ENCODE assay signal across 1 cellular context in genomic region chr12:102917026-102917787, GRCh38.
TF ChIP-seq lines count a peak whose summit lies in the region.

Gene PAH (minus strand): TSS chr12:102917244. CDS start chr12:102917130, 114 bp downstream.

TF ChIP-seq in HepG2, 621 proteins besides CTCF, POLR2A, EP300 and RAD21 (continued from another document):
- peak; percentile 32; the same call in 1 of the 2 replicates for TF ChIP-seq ZNF317 (CRISPR knock-in tag; IDR thresholded peaks at IDR 0.05)
- TF ChIP-seq ZNF747 (CRISPR knock-in tag; IDR thresholded peaks at IDR 0.05; ENCODE audit: borderline replicate concordance), result peak; percentile 82; the same call in 1 of the 2 replicates
- TF ChIP-seq ZFP37 (CRISPR knock-in tag; IDR thresholded peaks at IDR 0.05; ENCODE audit: borderline replicate concordance), result 0 out of 2 replicates have a peak, but pooled peaks have one; percentile 56
- no peak for TF ChIP-seq ATF5 (CRISPR knock-in tag; IDR thresholded peaks at IDR 0.05; ENCODE audit: low read depth)
- TF ChIP-seq ZC3H4 (CRISPR knock-in tag; IDR thresholded peaks at IDR 0.05; ENCODE audit: borderline replicate concordance), result no peak
- TF ChIP-seq POLR2AphosphoS5 (IDR thresholded peaks at IDR 0.05; ENCODE audit: low read depth, low read length), result peak; percentile 88
- TF ChIP-seq ZNF326 (CRISPR knock-in tag; IDR thresholded peaks at IDR 0.05; ENCODE audit: borderline replicate concordance), result no peak
- peak; percentile 91 for TF ChIP-seq PRDM10 (CRISPR knock-in tag; IDR thresholded peaks at IDR 0.05; ENCODE audit: low read depth)
- no peak for TF ChIP-seq ZNF318 (CRISPR knock-in tag; IDR thresholded peaks at IDR 0.05)
- TF ChIP-seq PBX2 (CRISPR knock-in tag; IDR thresholded peaks at IDR 0.05), result no peak
- peak; percentile 88 for TF ChIP-seq DR1 (CRISPR knock-in tag; IDR thresholded peaks at IDR 0.05)
TF ChIP-seq in HepG2: peak in this region for 266.
